ENCODE assay signal across 8 cellular contexts in genomic region chr3:153043729-153044314, GRCh38.
A peak's percentile ranks its signal among the peaks of the same experiment; 100 is the strongest.
DNase-seq lines count a peak whose midpoint lies in the region; ATAC-seq and TF ChIP-seq lines count a peak whose summit lies in the region.

No MANE protein-coding gene starts in this region.

- H4K20me1 ChIP-seq in Loucy (ENCODE audit: insufficient read depth, low read length, poor library complexity, severe bottlenecking): no peaks in the 10 kb centered on the region

- H3F3A ChIP-seq in Loucy (ENCODE audit: low read depth): no peaks in the 10 kb centered on the region

- H3K27me3 ChIP-seq in Loucy (ENCODE audit: insufficient read depth, low read length, poor library complexity, severe bottlenecking): no peaks in the 10 kb centered on the region

- H3K9me3 ChIP-seq in Loucy (ENCODE audit: insufficient read depth, low read depth, low read length): no peaks in the 10 kb centered on the region

- H3K9ac ChIP-seq in Loucy (ENCODE audit: low read depth, low read length, poor library complexity, severe bottlenecking): no peak overlapping the region

- H3K4me2 ChIP-seq in Loucy (ENCODE audit: low read depth, low read length, poor library complexity, severe bottlenecking): no peak overlapping the region

- H3K36me3 ChIP-seq in Loucy (ENCODE audit: insufficient read depth, low read length): no peaks in the 10 kb centered on the region

- H3K79me2 ChIP-seq in Loucy (ENCODE audit: insufficient read depth, low read length): no peaks in the 10 kb centered on the region

- TF ChIP-seq CTCF in Loucy (conservative IDR thresholded peaks at IDR 0.05; ENCODE audit: low read length): no peak
- no peak for TF ChIP-seq CTCF in choroid plexus epithelial cell (conservative IDR thresholded peaks at IDR 0.05; ENCODE audit: low read depth, low read length)

- no peaks in the 10 kb centered on the region for H3K4me1 ChIP-seq in Loucy (ENCODE audit: insufficient read depth, low read length, poor library complexity, severe bottlenecking)

- H2AFZ ChIP-seq in Loucy (ENCODE audit: low read length): peak overlapping the region; percentile 41

- peak; percentile 30 for DNase-seq in CD1c-positive myeloid dendritic cell (ENCODE audit: extremely low spot score)
- DNase-seq in choroid plexus epithelial cell (ENCODE audit: low read depth): peak; percentile 41
- peak; percentile 26 for DNase-seq in myocyte (ENCODE audit: low read depth)
- DNase-seq in H4 (ENCODE audit: low spot score): no peak
- no peak for DNase-seq in putamen (ENCODE audit: low spot score)

- H3K4me3 ChIP-seq in Loucy (ENCODE audit: low read length, poor library complexity, severe bottlenecking) (no peak overlapping the region), choroid plexus epithelial cell (ENCODE audit: low read depth, low read length) (no peak overlapping the region)

- no peaks in the 10 kb centered on the region for H3K9me2 ChIP-seq in Loucy (replicated peaks; ENCODE audit: low read depth, low read length)

- ATAC-seq in GM18511 (IDR thresholded peaks at IDR 0.05; ENCODE audit: unreplicated experiment): no peak
- ATAC-seq in HG03097 (IDR thresholded peaks at IDR 0.05; ENCODE audit: low FRiP score, unreplicated experiment): no peak

Comparison
In these comparisons a context has a peak if more than half of its experiments do, and no peak if none do; other contexts are left out.
1. DNase-seq: peak in CD1c-positive myeloid dendritic cell (single experiment), choroid plexus epithelial cell (single experiment) and myocyte (single experiment); none in H4 (single experiment) and putamen (single experiment).